21 cellular contexts compared by ENCODE assay signal in genomic region chr1:152228831-152229230, GRCh38. TPM values are rescaled to one million over a fixed set of nuclear protein-coding genes. Genes with fewer than 3 reads are reported as not detected.
"Had no signal": no experiment of that assay in that cellular context is flagged by ENCODE, and none has a peak within 500 bp of the region (broad histone marks: within the 10 kb centered on the region; RNA-seq: fewer than 3 reads in every experiment).

No MANE protein-coding gene starts in this region.

- H3K4me3 ChIP-seq: colonic mucosa, gastroesophageal sphincter, heart right ventricle, lower lobe of right lung, smooth muscle cell, testis, upper lobe of left lung had no signal

- DNase-seq: activated CD4-positive, CD25-positive, alpha-beta regulatory T cell treated with anti-CD3 and anti-CD28 coated beads, Interleukin-2, amount 50 U/mL, for 72 hours; activated CD8-positive, alpha-beta memory T cell treated with anti-CD3 and anti-CD28 coated beads for 24 hours; activated gamma-delta T cell treated with Interleukin-2 at 50 U/mL for 16 hours; activated T-cell treated with anti-CD3 and anti-CD28 coated beads, Interleukin-2, amount 50 U/mL, for 72 hours; amniotic stem cell; central memory CD4-positive, alpha-beta T cell; colonic mucosa; endodermal cell; erythroblast; heart right ventricle; left colon; lower lobe of right lung; midbrain; stimulated activated CD4-positive, alpha-beta T cell treated with anti-CD3 and anti-CD28 coated beads, Interleukin-4, amount 100 ng/mL, for 24 hours; T-helper 17 cell; testis; upper lobe of left lung had no signal

RNA-seq across cellular contexts. Expression of gene HRNR, which starts 4.8 kb away (rescaled TPM):
- total RNA-seq: activated naive CD4-positive, alpha-beta T cell treated with anti-CD3 and anti-CD28 coated beads, Interleukin-2, amount 50 U/mL, for 72 hours; activated T-cell treated with anti-CD3 and anti-CD28 coated beads, Interleukin-2, amount 50 U/mL, for 72 hours; colonic mucosa; endodermal cell; heart right ventricle; left colon; lower lobe of right lung; sciatic nerve; smooth muscle cell; T-helper 17 cell; upper lobe of left lung had no signal
- polyA plus RNA-seq: smooth muscle cell had no signal
